ENCODE assay signal across 1 cellular context in genomic region chr5:9423611-9424010, GRCh38.
TF ChIP-seq lines count a peak whose summit lies in the region.

No MANE protein-coding gene starts in this region.

TF ChIP-seq in SK-N-SH treated with all-trans-retinoic acid at 6 μM for 48 hours, 23 proteins besides CTCF, POLR2A, EP300 and RAD21 (continued from another document):
- TF ChIP-seq, protein P1, sequence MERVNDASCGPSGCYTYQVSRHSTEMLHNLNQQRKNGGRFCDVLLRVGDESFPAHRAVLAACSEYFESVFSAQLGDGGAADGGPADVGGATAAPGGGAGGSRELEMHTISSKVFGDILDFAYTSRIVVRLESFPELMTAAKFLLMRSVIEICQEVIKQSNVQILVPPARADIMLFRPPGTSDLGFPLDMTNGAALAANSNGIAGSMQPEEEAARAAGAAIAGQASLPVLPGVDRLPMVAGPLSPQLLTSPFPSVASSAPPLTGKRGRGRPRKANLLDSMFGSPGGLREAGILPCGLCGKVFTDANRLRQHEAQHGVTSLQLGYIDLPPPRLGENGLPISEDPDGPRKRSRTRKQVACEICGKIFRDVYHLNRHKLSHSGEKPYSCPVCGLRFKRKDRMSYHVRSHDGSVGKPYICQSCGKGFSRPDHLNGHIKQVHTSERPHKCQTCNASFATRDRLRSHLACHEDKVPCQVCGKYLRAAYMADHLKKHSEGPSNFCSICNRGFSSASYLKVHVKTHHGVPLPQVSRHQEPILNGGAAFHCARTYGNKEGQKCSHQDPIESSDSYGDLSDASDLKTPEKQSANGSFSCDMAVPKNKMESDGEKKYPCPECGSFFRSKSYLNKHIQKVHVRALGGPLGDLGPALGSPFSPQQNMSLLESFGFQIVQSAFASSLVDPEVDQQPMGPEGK (CRISPR knock-in tag; IDR thresholded peaks at IDR 0.05; ENCODE audit: borderline replicate concordance), result no peak
- TF ChIP-seq ZNF70 (CRISPR knock-in tag; IDR thresholded peaks at IDR 0.05), result no peak
- TF ChIP-seq, protein P2, sequence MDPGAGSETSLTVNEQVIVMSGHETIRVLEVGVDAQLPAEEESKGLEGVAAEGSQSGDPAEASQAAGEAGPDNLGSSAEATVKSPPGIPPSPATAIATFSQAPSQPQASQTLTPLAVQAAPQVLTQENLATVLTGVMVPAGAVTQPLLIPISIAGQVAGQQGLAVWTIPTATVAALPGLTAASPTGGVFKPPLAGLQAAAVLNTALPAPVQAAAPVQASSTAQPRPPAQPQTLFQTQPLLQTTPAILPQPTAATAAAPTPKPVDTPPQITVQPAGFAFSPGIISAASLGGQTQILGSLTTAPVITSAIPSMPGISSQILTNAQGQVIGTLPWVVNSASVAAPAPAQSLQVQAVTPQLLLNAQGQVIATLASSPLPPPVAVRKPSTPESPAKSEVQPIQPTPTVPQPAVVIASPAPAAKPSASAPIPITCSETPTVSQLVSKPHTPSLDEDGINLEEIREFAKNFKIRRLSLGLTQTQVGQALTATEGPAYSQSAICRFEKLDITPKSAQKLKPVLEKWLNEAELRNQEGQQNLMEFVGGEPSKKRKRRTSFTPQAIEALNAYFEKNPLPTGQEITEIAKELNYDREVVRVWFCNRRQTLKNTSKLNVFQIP (CRISPR knock-in tag; IDR thresholded peaks at IDR 0.05; ENCODE audit: borderline replicate concordance, low read depth), result no peak
- no peak for TF ChIP-seq TCF4 (CRISPR knock-in tag; IDR thresholded peaks at IDR 0.05; ENCODE audit: borderline replicate concordance)
- no peak for TF ChIP-seq RARB (CRISPR knock-in tag; IDR thresholded peaks at IDR 0.05)
- no peak for TF ChIP-seq ZNF8 (CRISPR knock-in tag; IDR thresholded peaks at IDR 0.05)
- TF ChIP-seq, protein P3, sequence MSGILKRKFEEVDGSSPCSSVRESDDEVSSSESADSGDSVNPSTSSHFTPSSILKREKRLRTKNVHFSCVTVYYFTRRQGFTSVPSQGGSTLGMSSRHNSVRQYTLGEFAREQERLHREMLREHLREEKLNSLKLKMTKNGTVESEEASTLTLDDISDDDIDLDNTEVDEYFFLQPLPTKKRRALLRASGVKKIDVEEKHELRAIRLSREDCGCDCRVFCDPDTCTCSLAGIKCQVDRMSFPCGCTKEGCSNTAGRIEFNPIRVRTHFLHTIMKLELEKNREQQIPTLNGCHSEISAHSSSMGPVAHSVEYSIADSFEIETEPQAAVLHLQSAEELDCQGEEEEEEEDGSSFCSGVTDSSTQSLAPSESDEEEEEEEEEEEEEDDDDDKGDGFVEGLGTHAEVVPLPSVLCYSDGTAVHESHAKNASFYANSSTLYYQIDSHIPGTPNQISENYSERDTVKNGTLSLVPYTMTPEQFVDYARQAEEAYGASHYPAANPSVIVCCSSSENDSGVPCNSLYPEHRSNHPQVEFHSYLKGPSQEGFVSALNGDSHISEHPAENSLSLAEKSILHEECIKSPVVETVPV (CRISPR knock-in tag; IDR thresholded peaks at IDR 0.05), result no peak
- TF ChIP-seq ZFP3 (CRISPR knock-in tag; IDR thresholded peaks at IDR 0.05), result no peak
- no peak for TF ChIP-seq ISL1 (CRISPR knock-in tag; IDR thresholded peaks at IDR 0.05)
- TF ChIP-seq SNAI2 (CRISPR knock-in tag; IDR thresholded peaks at IDR 0.05), result no peak
- no peak for TF ChIP-seq PPARA (CRISPR knock-in tag; IDR thresholded peaks at IDR 0.05; ENCODE audit: borderline replicate concordance)
- no peak for TF ChIP-seq OSR1 (CRISPR knock-in tag; IDR thresholded peaks at IDR 0.05)
